In genomic region chr1:169309178-169310166, GRCh38 we compare ENCODE assay signal across 9 cellular contexts. TPM values are rescaled to one million over a fixed set of nuclear protein-coding genes. Genes with fewer than 3 reads are reported as not detected.
DNase-seq lines count a peak whose midpoint lies in the region; ATAC-seq and TF ChIP-seq lines count a peak whose summit lies in the region.
"Had no signal": no experiment of that assay in that cellular context is flagged by ENCODE, and none has a peak within 500 bp of the region (broad histone marks: within the 10 kb centered on the region; RNA-seq: fewer than 3 reads in every experiment).

No MANE protein-coding gene starts in this region.

- no peak for TF ChIP-seq POLR2A in esophagus squamous epithelium (IDR thresholded peaks at IDR 0.05)

- no peaks in the 10 kb centered on the region for H3K36me3 ChIP-seq in CD8-positive, alpha-beta T cell (ENCODE audit: insufficient read depth, low read length)
- H3K36me3 ChIP-seq in duodenal mucosa (ENCODE audit: control insufficient read depth in 1 of 2, insufficient read depth in 2 of 2, low read length in 2 of 2) = no peaks in the 10 kb centered on the region
- peaks cover 0 to 10% (median 0%) of the 10 kb centered on the region in 3 donors for H3K36me3 ChIP-seq in esophagus squamous epithelium
- H3K36me3 ChIP-seq: vagina had no signal

- H3K9me3 Mint-ChIP-seq in CD8-positive, alpha-beta T cell = no peaks in the 10 kb centered on the region
- no peaks in the 10 kb centered on the region for H3K9me3 Mint-ChIP-seq in endothelial cell (ENCODE audit: unreplicated experiment)

- CTCF ChIA-PET in CD8-positive, alpha-beta T cell (lab: Charles Lee) = no interaction called here

- H3K4me1 Mint-ChIP-seq in CD8-positive, alpha-beta T cell (ENCODE audit: low read depth) = peaks cover 13% of the 10 kb centered on the region
- H3K4me1 Mint-ChIP-seq in endothelial cell (ENCODE audit: unreplicated experiment) = peaks cover 4% of the 10 kb centered on the region

- no peaks in the 10 kb centered on the region for H3K27me3 Mint-ChIP-seq in CD8-positive, alpha-beta T cell (ENCODE audit: low read depth)
- no peaks in the 10 kb centered on the region for H3K27me3 Mint-ChIP-seq in endothelial cell (ENCODE audit: unreplicated experiment)

- no peaks in the 10 kb centered on the region for H3K27me3 ChIP-seq in CD8-positive, alpha-beta T cell (ENCODE audit: insufficient read depth, low read length)
- H3K27me3 ChIP-seq in duodenal mucosa (ENCODE audit: control insufficient read depth in 1 of 2, insufficient read depth in 2 of 2, low read length in 2 of 2) (no peaks in the 10 kb centered on the region), esophagus squamous epithelium (no peaks in the 10 kb centered on the region)
- H3K27me3 ChIP-seq: vagina had no signal

- no peaks in the 10 kb centered on the region for H3K4me1 ChIP-seq in CD8-positive, alpha-beta T cell (ENCODE audit: insufficient read depth, low read length)
- H3K4me1 ChIP-seq in duodenal mucosa (ENCODE audit: control insufficient read depth in 1 of 2, insufficient read depth in 2 of 2, low read length in 2 of 2) = peaks cover 4 to 9% of the 10 kb centered on the region in 2 donors
- H3K4me1 ChIP-seq in esophagus squamous epithelium = no peaks in the 10 kb centered on the region
- H3K4me1 ChIP-seq: vagina had no signal

- peak overlapping the region; percentile 11 to 22 for H3K9ac ChIP-seq in duodenal mucosa (ENCODE audit: low read depth in 1 of 2, low read length in 2 of 2)

- H3K27ac ChIP-seq in CD8-positive, alpha-beta T cell (ENCODE audit: low read depth, low read length) = no peak overlapping the region
- H3K27ac ChIP-seq in duodenal mucosa (ENCODE audit: low read depth, low read length) (no peak overlapping the region), esophagus squamous epithelium (no peak overlapping the region)
- H3K27ac ChIP-seq: vagina had no signal

- peak overlapping the region; percentile 4 for H3K4me3 ChIP-seq in CD8-positive, alpha-beta T cell (ENCODE audit: low read depth, low read length)
- H3K4me3 ChIP-seq in duodenal mucosa (ENCODE audit: low read depth in 1 of 2, low read length in 2 of 2) (peak overlapping the region; percentile 53 to 62), esophagus squamous epithelium (peak overlapping the region in 1 of 4 donors; percentile 29)
- H3K4me3 ChIP-seq: vagina had no signal

- peak; percentile 30 for ATAC-seq in CD8-positive, alpha-beta T cell
- ATAC-seq in GM19397 (IDR thresholded peaks at IDR 0.05; ENCODE audit: unreplicated experiment) = peak; percentile 51
- peak; percentile 74 for ATAC-seq in HG03442 (IDR thresholded peaks at IDR 0.05; ENCODE audit: unreplicated experiment)
- no peak for ATAC-seq in HG02870 (IDR thresholded peaks at IDR 0.05; ENCODE audit: unreplicated experiment)
- ATAC-seq in HG02763 (IDR thresholded peaks at IDR 0.05; ENCODE audit: unreplicated experiment) = no peak

- no peak overlapping the region for H3K27ac Mint-ChIP-seq in CD8-positive, alpha-beta T cell
- H3K27ac Mint-ChIP-seq in endothelial cell (ENCODE audit: unreplicated experiment) = no peak overlapping the region

- intact Hi-C loops in CD8-positive, alpha-beta T cell (cut with DNase I, micrococcal nuclease) = no loop called here
- intact Hi-C loops in esophagus squamous epithelium (cut with DNase I) = no loop called here

- peaks cover 40% of the 10 kb centered on the region for H3K36me3 Mint-ChIP-seq in CD8-positive, alpha-beta T cell
- peaks cover 24% of the 10 kb centered on the region for H3K36me3 Mint-ChIP-seq in endothelial cell (ENCODE audit: low read depth, unreplicated experiment)

- H3K9me3 ChIP-seq in CD8-positive, alpha-beta T cell (ENCODE audit: low read length) = no peaks in the 10 kb centered on the region
- H3K9me3 ChIP-seq in duodenal mucosa (ENCODE audit: control insufficient read depth in 1 of 2, low read length in 2 of 2) (no peaks in the 10 kb centered on the region), esophagus squamous epithelium (no peaks in the 10 kb centered on the region)
- H3K9me3 ChIP-seq: vagina had no signal

- TF ChIP-seq CTCF in CD8-positive, alpha-beta T cell (IDR thresholded peaks at IDR 0.05) = no peak
- TF ChIP-seq CTCF in endothelial cell (IDR thresholded peaks at IDR 0.05; ENCODE audit: unreplicated experiment) = no peak
- no peak for TF ChIP-seq CTCF in esophagus squamous epithelium (IDR thresholded peaks at IDR 0.05)

- 64 to 73% methylated on average over 6 to 7 of the region's 7 CpGs for WGBS in esophagus squamous epithelium, 2 donors

- POLR2A ChIA-PET in CD8-positive, alpha-beta T cell (lab: Charles Lee) = no interaction called here

- peak overlapping the region; percentile 76 for H3K4me3 Mint-ChIP-seq in CD8-positive, alpha-beta T cell
- H3K4me3 Mint-ChIP-seq in endothelial cell (ENCODE audit: unreplicated experiment) = no peak overlapping the region

- no peak for DNase-seq in CD8-positive, alpha-beta T cell
- no peak for DNase-seq in endothelial cell (ENCODE audit: low spot score)
- DNase-seq in esophagus squamous epithelium (lab: John Stamatoyannopoulos, UW) = no peak

RNA-seq across cellular contexts. Expression of gene NME7, which starts 58.1 kb away (rescaled TPM):
- 1 to 10 TPM; 5.3 to 7.7 TPM for total RNA-seq in CD8-positive, alpha-beta T cell
- total RNA-seq in endothelial cell (ENCODE audit: unreplicated experiment) (18.9 TPM), esophagus squamous epithelium (10 to 100 TPM in 1 of 4 donors, 1 to 10 TPM in 3; 5.7 to 10.7 (median 7.4) TPM)

RNA-seq across cellular contexts. Expression of gene BLZF1, which starts 58.5 kb away (rescaled TPM):
- total RNA-seq in CD8-positive, alpha-beta T cell = 10 to 100 TPM; 11.1 to 13.6 TPM
- total RNA-seq in endothelial cell (ENCODE audit: unreplicated experiment) (15.2 TPM), esophagus squamous epithelium (10 to 100 TPM; 25.7 to 44.6 (median 37.7) TPM)

Comparison
In these comparisons a context has a peak if more than half of its experiments do, and no peak if none do; other contexts are left out.
1. ATAC-seq: peak in CD8-positive, alpha-beta T cell (single experiment), GM19397 (single experiment) and HG03442 (single experiment); none in HG02870 (single experiment) and HG02763 (single experiment).